ENCODE assay signal across 1 cellular context in genomic region chrX:55026143-55026542, GRCh38.
TF ChIP-seq lines count a peak whose summit lies in the region.

No MANE protein-coding gene starts in this region.

TF ChIP-seq in HCT116, 20 proteins besides CTCF, POLR2A, EP300 and RAD21 (continued from another document):
- TF ChIP-seq REST (IDR thresholded peaks at IDR 0.05; ENCODE audit: low read depth) (no peak), FOSL1 (IDR thresholded peaks at IDR 0.05; ENCODE audit: low read depth) (no peak)
TF ChIP-seq in HCT116: peak in this region for 0.
